In genomic region chr1:184754479-184755225, GRCh38 we compare ENCODE assay signal across 8 cellular contexts. TPM values are rescaled to one million over a fixed set of nuclear protein-coding genes. Genes with fewer than 3 reads are reported as not detected.
DNase-seq lines count a peak whose midpoint lies in the region; ATAC-seq and TF ChIP-seq lines count a peak whose summit lies in the region.

TSS of gene EDEM3 (minus strand) at chr1:184754858. CDS start at chr1:184754646, 212 bp downstream.

- H3K4me1 ChIP-seq in heart left ventricle: peaks cover 0 to 41% (median 19%) of the 10 kb centered on the region in 12 donors

- H3K36me3 ChIP-seq in heart left ventricle: no peaks in the 10 kb centered on the region

- peaks cover 26% of the 10 kb centered on the region for H3K4me1 Mint-ChIP-seq in type B pancreatic cell (ENCODE audit: unreplicated experiment)

- H3K4me3 ChIP-seq in heart left ventricle: peak within 1 kb of the TSS; percentile 61 to 98 (median 88)

- in situ Hi-C loops in GM13976 (cut with MboI; ENCODE audit: low sequenced_read_pairs, unreplicated experiment): no loop called here

- ATAC-seq in HG02870 (IDR thresholded peaks at IDR 0.05; ENCODE audit: unreplicated experiment) (peak; percentile 92), heart left ventricle (peak; percentile 98 to 99 (median 99))

- H3K27me3 Mint-ChIP-seq in type B pancreatic cell: no peaks in the 10 kb centered on the region

- 0 to 1% (median 1%) methylated on average over 18 to 76 of the region's 76 CpGs for WGBS in heart left ventricle, 4 donors

- H3K9me3 Mint-ChIP-seq in type B pancreatic cell: no peaks in the 10 kb centered on the region

- TF ChIP-seq POLR2A in heart left ventricle (IDR thresholded peaks at IDR 0.05): peak; percentile 89 to 96

- TF ChIP-seq CTCF in GM13976 (IDR thresholded peaks at IDR 0.05; ENCODE audit: borderline replicate concordance, control extremely low read depth, extremely low read depth, insufficient read depth, missing control alignments): no peak
- no peak for TF ChIP-seq CTCF in heart left ventricle (IDR thresholded peaks at IDR 0.05)
- no peak for TF ChIP-seq CTCF in type B pancreatic cell (conservative IDR thresholded peaks at IDR 0.05)

- peak within 1 kb of the TSS; percentile 79 to 97 (median 93) for H3K27ac ChIP-seq in heart left ventricle

- DNase-seq in GM13976 (ENCODE audit: low spot score): peak; percentile 98
- peak; percentile 99 for DNase-seq in NCI-H146 treated with DMSO at 0.1 percent for 48 hours (lab: John Stamatoyannopoulos, UW; ENCODE audit: unreplicated experiment)
- DNase-seq in amniotic epithelial cell (ENCODE audit: low read depth): peak; percentile 99
- DNase-seq in heart left ventricle: peak; percentile 99 to 100 (median 100)
- peak; percentile 100 for DNase-seq in pons (ENCODE audit: low spot score)
- DNase-seq in type B pancreatic cell (ENCODE audit: extremely low spot score, unreplicated experiment): peak; percentile 98

- H3K4me3 Mint-ChIP-seq in type B pancreatic cell: peak within 1 kb of the TSS; percentile 94

- H3K36me3 Mint-ChIP-seq in type B pancreatic cell: peaks cover 4% of the 10 kb centered on the region

- H3K27ac Mint-ChIP-seq in type B pancreatic cell: peak within 1 kb of the TSS; percentile 88

- H3K27me3 ChIP-seq in heart left ventricle: no peaks in the 10 kb centered on the region

- intact Hi-C loops in T-helper 1 cell treated with Interleukin-12 subunit alpha and Interleukin-12 subunit beta and Interleukin-4 antibody, amounts not matched to agents 30 ng/mL and 1 ng/mL, for 36 hours (cut with micrococcal nuclease): loop anchor here (1.0 to 5.0 kb wide), 21 partner anchors 11 to 1621 kb away; partner anchors contain the start of genes APOBEC4, ARPC5, C1orf21 and IVNS1ABP
- intact Hi-C loops in heart left ventricle (cut with DNase I): loop anchor here in 4 of 10 donors (2.0 to 5.0 kb wide), 2 partner anchors 228 to 402 kb away; partner anchors contain the start of genes SWT1 (in 3 of the 4) and TRMT1L (in 3 of the 4)

- no peaks in the 10 kb centered on the region for H3K9me3 ChIP-seq in heart left ventricle

RNA-seq across cellular contexts. Expression of gene EDEM3, which starts in this region (rescaled TPM):
- total RNA-seq in T-helper 1 cell treated with Interleukin-12 subunit alpha and Interleukin-12 subunit beta and Interleukin-4 antibody, amounts not matched to agents 30 ng/mL and 1 ng/mL, for 36 hours: 28.0 and 32.1 TPM in 2 replicates
- total RNA-seq in heart left ventricle (10 to 100 TPM; 14.3 to 28.6 (median 18.8) TPM), type B pancreatic cell (ENCODE audit: low replicate concordance) (29.9 and 32.1 TPM in 2 replicates)
- 10 to 100 TPM in 1 of 2 donors, 1 to 10 TPM in 1; 7.2 to 13.3 TPM for polyA plus RNA-seq in heart left ventricle

Comparison
In these comparisons a context has a peak if more than half of its experiments do, and no peak if none do; other contexts are left out.
1. Peak in every context shown above with its lines: DNase-seq, ATAC-seq, H3K4me3 ChIP-seq and H3K27ac ChIP-seq.